ENCODE assay signal across 9 cellular contexts in genomic region chr15:37096878-37097568, GRCh38. TPM values are rescaled to one million over a fixed set of nuclear protein-coding genes. Genes with fewer than 3 reads are reported as not detected.
DNase-seq lines count a peak whose midpoint lies in the region; ATAC-seq, FAIRE-seq and TF ChIP-seq lines count a peak whose summit lies in the region.
"Had no signal": no experiment of that assay in that cellular context is flagged by ENCODE, and none has a peak within 500 bp of the region (broad histone marks: within the 10 kb centered on the region; RNA-seq: fewer than 3 reads in every experiment).

No MANE protein-coding gene starts in this region.

- peaks cover 9% of the 10 kb centered on the region for H3K27me3 ChIP-seq in lower lobe of right lung (ENCODE audit: low read depth)
- H3K27me3 ChIP-seq in upper lobe of left lung = peaks cover 0 to 19% (median under 1%) of the 10 kb centered on the region in 4 donors

- intact Hi-C loops in MCF 10A (cut with micrococcal nuclease) = no loop called here
- intact Hi-C loops in lower lobe of right lung (cut with DNase I) = loop anchor here (5.0 kb wide), 1 partner anchor 50 kb away; no protein-coding TSS in a partner anchor

- H3K27ac Mint-ChIP-seq in activated naive CD4-positive, alpha-beta T cell treated with anti-CD3 and anti-CD28 coated beads, Interleukin-2, amount 10 ng/mL, durations not matched to agents 7 days and 5 days = peak overlapping the region; percentile 69
- no peak overlapping the region for H3K27ac Mint-ChIP-seq in activated naive CD4-positive, alpha-beta T cell treated with anti-CD3 and anti-CD28 coated beads, Interleukin-2, amount 50 U/mL, for 72 hours
- peak overlapping the region; percentile 92 for H3K27ac Mint-ChIP-seq in MCF 10A (ENCODE audit: low read depth, unreplicated experiment)

- TF ChIP-seq CTCF in MCF 10A (IDR thresholded peaks at IDR 0.05; ENCODE audit: unreplicated experiment) (no peak), lower lobe of right lung (IDR thresholded peaks at IDR 0.05) (no peak), upper lobe of left lung (IDR thresholded peaks at IDR 0.05) (no peak)

- peak overlapping the region; percentile 74 for H3K27ac ChIP-seq in lower lobe of right lung
- peak overlapping the region; percentile 84 to 95 (median 92) for H3K27ac ChIP-seq in upper lobe of left lung

- no peak for TF ChIP-seq POLR2A in upper lobe of left lung (IDR thresholded peaks at IDR 0.05)

- no peak for TF ChIP-seq EP300 in upper lobe of left lung (IDR thresholded peaks at IDR 0.05)

- peaks cover 29% of the 10 kb centered on the region for H3K4me1 Mint-ChIP-seq in activated naive CD4-positive, alpha-beta T cell treated with anti-CD3 and anti-CD28 coated beads, Interleukin-2, amount 10 ng/mL, durations not matched to agents 7 days and 5 days
- H3K4me1 Mint-ChIP-seq in MCF 10A (ENCODE audit: insufficient read depth, unreplicated experiment) = peaks cover 29% of the 10 kb centered on the region

- no peak for DNase-seq in activated naive CD4-positive, alpha-beta T cell treated with anti-CD3 and anti-CD28 coated beads, Interleukin-2, amount 10 ng/mL, durations not matched to agents 7 days and 5 days
- DNase-seq in activated naive CD4-positive, alpha-beta T cell treated with anti-CD3 and anti-CD28 coated beads, Interleukin-2, amount 50 U/mL, for 72 hours (ENCODE audit: low spot score in 2 of 2) = no peak
- no peak for DNase-seq in MCF 10A (ENCODE audit: unreplicated experiment)
- no peak for DNase-seq in lower lobe of right lung
- no peak for DNase-seq in upper lobe of left lung
- no peak for DNase-seq in activated effector memory CD4-positive, alpha-beta T cell treated with anti-CD3 and anti-CD28 coated beads, Interleukin-2, amount 50 U/mL, for 16 hours
- DNase-seq in GM19239 (ENCODE audit: insufficient read length, low spot score) = no peak

- 30 to 50% methylated on average over 23 of the region's 23 CpGs for WGBS in upper lobe of left lung, 2 donors

- H3K4me3 Mint-ChIP-seq in activated naive CD4-positive, alpha-beta T cell treated with anti-CD3 and anti-CD28 coated beads, Interleukin-2, amount 10 ng/mL, durations not matched to agents 7 days and 5 days = no peak overlapping the region
- H3K4me3 Mint-ChIP-seq in MCF 10A (ENCODE audit: unreplicated experiment) = peak overlapping the region; percentile 100

- H3K36me3 ChIP-seq in lower lobe of right lung (no peaks in the 10 kb centered on the region), upper lobe of left lung (no peaks in the 10 kb centered on the region)

- peaks cover 91% of the 10 kb centered on the region for H3K27me3 Mint-ChIP-seq in activated naive CD4-positive, alpha-beta T cell treated with anti-CD3 and anti-CD28 coated beads, Interleukin-2, amount 10 ng/mL, durations not matched to agents 7 days and 5 days
- no peaks in the 10 kb centered on the region for H3K27me3 Mint-ChIP-seq in MCF 10A (ENCODE audit: insufficient read depth, unreplicated experiment)

- no peak for FAIRE-seq in GM19239 (lab: Jason Lieb, UNC)
- FAIRE-seq: G401.6 had no signal

- H3K9me3 Mint-ChIP-seq in activated naive CD4-positive, alpha-beta T cell treated with anti-CD3 and anti-CD28 coated beads, Interleukin-2, amount 10 ng/mL, durations not matched to agents 7 days and 5 days = peaks cover 2% of the 10 kb centered on the region
- peaks cover 0 to under 1% of the 10 kb centered on the region in 2 donors for H3K9me3 Mint-ChIP-seq in activated naive CD4-positive, alpha-beta T cell treated with anti-CD3 and anti-CD28 coated beads, Interleukin-2, amount 50 U/mL, for 72 hours
- H3K9me3 Mint-ChIP-seq in MCF 10A (ENCODE audit: unreplicated experiment) = no peaks in the 10 kb centered on the region

- TSS peak; percentile 16 for BruUV-seq in MCF 10A (replicated peaks; lab: Mats Ljungman, UMichigan)

- peaks cover 9% of the 10 kb centered on the region for H3K36me3 Mint-ChIP-seq in activated naive CD4-positive, alpha-beta T cell treated with anti-CD3 and anti-CD28 coated beads, Interleukin-2, amount 10 ng/mL, durations not matched to agents 7 days and 5 days
- H3K36me3 Mint-ChIP-seq in activated naive CD4-positive, alpha-beta T cell treated with anti-CD3 and anti-CD28 coated beads, Interleukin-2, amount 50 U/mL, for 72 hours = peaks cover 25 to 52% of the 10 kb centered on the region in 2 donors
- peaks cover 13% of the 10 kb centered on the region for H3K36me3 Mint-ChIP-seq in MCF 10A (ENCODE audit: insufficient read depth, unreplicated experiment)

- H3K9me3 ChIP-seq in lower lobe of right lung (no peaks in the 10 kb centered on the region), upper lobe of left lung (no peaks in the 10 kb centered on the region)

- H3K4me3 ChIP-seq in lower lobe of right lung = peak overlapping the region; percentile 56
- H3K4me3 ChIP-seq in upper lobe of left lung = peak overlapping the region; percentile 34 to 88 (median 66)

- CTCF ChIA-PET in activated naive CD4-positive, alpha-beta T cell treated with anti-CD3 and anti-CD28 coated beads, Interleukin-2, amount 10 ng/mL, durations not matched to agents 7 days and 5 days (lab: Charles Lee) = no interaction called here
- CTCF ChIA-PET in MCF 10A (lab: Yijun Ruan, JAX) = interaction anchor here (1.0 kb wide), 1 partner anchor 84 kb away, joined by 4 read pairs; no protein-coding TSS in a partner anchor

- POLR2A ChIA-PET in MCF 10A (lab: Yijun Ruan, JAX) = no interaction called here

- ATAC-seq in activated naive CD4-positive, alpha-beta T cell treated with anti-CD3 and anti-CD28 coated beads, Interleukin-2, amount 50 U/mL, for 72 hours = no peak
- ATAC-seq in lower lobe of right lung (no peak), upper lobe of left lung (ENCODE audit: low FRiP score in 2 of 2) (no peak), HG03354 (IDR thresholded peaks at IDR 0.05; ENCODE audit: poor library complexity, severe bottlenecking, unreplicated experiment) (no peak)

- H3K4me1 ChIP-seq in lower lobe of right lung (no peaks in the 10 kb centered on the region), upper lobe of left lung (peaks cover 0 to 32% (median 12%) of the 10 kb centered on the region in 4 donors)

RNA-seq across cellular contexts. Expression of gene MEIS2, which starts 3.3 kb away (rescaled TPM):
- under 1 TPM in 1 of 2 donors, not detected in 1; 0.16 TPM for total RNA-seq in activated naive CD4-positive, alpha-beta T cell treated with anti-CD3 and anti-CD28 coated beads, Interleukin-2, amount 50 U/mL, for 72 hours
- 6.9 and 10.3 TPM in 2 replicates for total RNA-seq in MCF 10A (2022)
- 20.7 TPM for total RNA-seq in lower lobe of right lung
- 10 to 100 TPM; 13.7 to 53.4 (median 21.4) TPM for total RNA-seq in upper lobe of left lung

Comparison
In these comparisons a context has a peak if more than half of its experiments do, and no peak if none do; other contexts are left out.
1. H3K27ac Mint-ChIP-seq: peak in activated naive CD4-positive, alpha-beta T cell treated with anti-CD3 and anti-CD28 coated beads, Interleukin-2, amount 10 ng/mL, durations not matched to agents 7 days and 5 days (single experiment) and MCF 10A (single experiment); none in activated naive CD4-positive, alpha-beta T cell treated with anti-CD3 and anti-CD28 coated beads, Interleukin-2, amount 50 U/mL, for 72 hours (0 of 2).